ENCODE assay signal across 23 cellular contexts in genomic region chr13:26280822-26281221, GRCh38. TPM values are rescaled to one million over a fixed set of nuclear protein-coding genes. Genes with fewer than 3 reads are reported as not detected.
DNase-seq lines count a peak whose midpoint lies in the region; ATAC-seq, FAIRE-seq and TF ChIP-seq lines count a peak whose summit lies in the region.
"Had no signal": no experiment of that assay in that cellular context is flagged by ENCODE, and none has a peak within 500 bp of the region (broad histone marks: within the 10 kb centered on the region; RNA-seq: fewer than 3 reads in every experiment).

No MANE protein-coding gene starts in this region.

- peak overlapping the region; percentile 29; the same call in 1 of the 2 replicates for H3K4ac ChIP-seq in IMR-90 (ENCODE audit: low read depth, low read length)

- H2AK5ac ChIP-seq in IMR-90 (ENCODE audit: low read depth, low read length), result no peak overlapping the region

- H3K9ac ChIP-seq in IMR-90 (ENCODE audit: low read depth, low read length) (no peak overlapping the region), keratinocyte (ENCODE audit: control insufficient read depth, extremely low read depth, insufficient read depth, low read length) (no peak overlapping the region)
- H3K9ac ChIP-seq: parathyroid adenoma had no signal

- TF ChIP-seq RAD21 in IMR-90 (IDR thresholded peaks at IDR 0.05; ENCODE audit: low read length), result no peak

- H3K36me3 ChIP-seq in IMR-90 (ENCODE audit: control insufficient read depth, insufficient read depth, low read length) (peaks cover 4% of the 10 kb centered on the region), keratinocyte (ENCODE audit: control insufficient read depth in 2 of 2, extremely low read depth in 1 of 2, insufficient read depth in 2 of 2, low read length in 2 of 2) (no peaks in the 10 kb centered on the region), suprapubic skin (peaks cover 6% of the 10 kb centered on the region)

- H2BK20ac ChIP-seq in IMR-90 (ENCODE audit: low read depth, low read length), result no peak overlapping the region

- dilution Hi-C loops in IMR-90 (cut with HindIII; ENCODE audit: low sequenced_read_pairs, unreplicated experiment) (no loop called here), keratinocyte (cut with MboI; ENCODE audit: extremely low pct_ligation_motif_present, low sequenced_read_pairs) (no loop called here)

- CTCF ChIA-PET in IMR-90 (lab: Yijun Ruan, JAX), result interaction anchor here (1.0 kb wide), 1 partner anchor 19 kb away, joined by 3 read pairs; no protein-coding TSS in a partner anchor

- no peak overlapping the region for H3K27ac ChIP-seq in IMR-90 (ENCODE audit: insufficient read depth, low read length)
- no peak overlapping the region for H3K27ac ChIP-seq in keratinocyte (ENCODE audit: control insufficient read depth, insufficient read depth, low read length)
- no peak overlapping the region for H3K27ac ChIP-seq in suprapubic skin
- H3K27ac ChIP-seq: coronary artery, heart right ventricle, parathyroid adenoma, sigmoid colon, SK-N-MC had no signal

- POLR2A ChIA-PET in IMR-90 (lab: Charles Lee; ENCODE audit: unreplicated experiment), result no interaction called here

- H3K27me3 ChIP-seq in IMR-90 (ENCODE audit: control insufficient read depth, insufficient read depth, low read length) (no peaks in the 10 kb centered on the region), keratinocyte (ENCODE audit: control insufficient read depth, extremely low read depth, insufficient read depth, low read length) (no peaks in the 10 kb centered on the region), suprapubic skin (no peaks in the 10 kb centered on the region)
- H3K27me3 ChIP-seq: heart right ventricle, sigmoid colon had no signal

- no peak overlapping the region for H4K91ac ChIP-seq in IMR-90 (ENCODE audit: insufficient read depth, low read depth, low read length)

- peaks cover 7% of the 10 kb centered on the region for H3K9me1 ChIP-seq in IMR-90 (ENCODE audit: insufficient read depth, low read length)
- H3K9me1 ChIP-seq in keratinocyte (ENCODE audit: control insufficient read depth, extremely low read depth, insufficient read depth, low read length), result no peaks in the 10 kb centered on the region

- peak overlapping the region; percentile 80 for H2AK9ac ChIP-seq in IMR-90 (replicated peaks; ENCODE audit: low read depth, low read length, poor library complexity)

- WGBS in IMR-90 (ENCODE audit: extremely low coverage in 2 of 2, insufficient read length in 1 of 2), 2 experiments, result 100% methylated on average over 1 of the region's 1 CpG; no CpG with 5 or more reads in 1 of the 2 experiments
- WGBS in suprapubic skin, result 77% methylated on average over 1 of the region's 1 CpG

- H4K5ac ChIP-seq in IMR-90 (ENCODE audit: low read depth, low read length), result no peak overlapping the region

- no peak overlapping the region for H2AFZ ChIP-seq in IMR-90 (replicated peaks; ENCODE audit: low read length, poor library complexity)
- no peak overlapping the region for H2AFZ ChIP-seq in keratinocyte (ENCODE audit: control insufficient read depth, low read length)
- H2AFZ ChIP-seq: parathyroid adenoma had no signal

- H3K18ac ChIP-seq in IMR-90 (ENCODE audit: low read depth, low read length), result no peak overlapping the region

- peaks cover 23% of the 10 kb centered on the region for H3K79me2 ChIP-seq in keratinocyte (ENCODE audit: control insufficient read depth, insufficient read depth, low read length)

- in situ Hi-C loops in IMR-90 (cut with MboI; ENCODE audit: low sequenced_read_pairs), result no loop called here

- H3K9me3 ChIP-seq in IMR-90 (ENCODE audit: control insufficient read depth, insufficient read depth, low read length) (no peaks in the 10 kb centered on the region), keratinocyte (ENCODE audit: control insufficient read depth, low read depth, low read length) (no peaks in the 10 kb centered on the region), suprapubic skin (no peaks in the 10 kb centered on the region)
- H3K9me3 ChIP-seq: heart right ventricle, sigmoid colon had no signal

- no peak for ATAC-seq in IMR-90 (ENCODE audit: low read depth)
- ATAC-seq in GM19463 (IDR thresholded peaks at IDR 0.05; ENCODE audit: unreplicated experiment), result no peak
- ATAC-seq: heart right ventricle, left ventricle myocardium superior had no signal

- BruUV-seq in IMR-90 (replicated peaks; lab: Mats Ljungman, UMichigan), result no TSS peak

- H2BK15ac ChIP-seq in IMR-90 (ENCODE audit: low read depth, low read length), result no peak overlapping the region

- TF ChIP-seq EP300 in suprapubic skin (IDR thresholded peaks at IDR 0.05), result no peak

- H3K56ac ChIP-seq in IMR-90 (ENCODE audit: extremely low read depth, insufficient read depth, low read length), result no peak overlapping the region

- H4K8ac ChIP-seq in IMR-90 (ENCODE audit: low read depth in 2 of 2, low read length in 2 of 2), result no peak overlapping the region

- TF ChIP-seq CTCF in IMR-90 (conservative IDR thresholded peaks at IDR 0.05; ENCODE audit: low read depth, low read length) (no peak), cardiac fibroblast (IDR thresholded peaks at IDR 0.05; ENCODE audit: low read depth, low read length) (no peak), keratinocyte (optimal IDR thresholded peaks at IDR 0.05 in 1 of 3, IDR thresholded peaks at IDR 0.05 in 1 of 3, conservative IDR thresholded peaks at IDR 0.05 in 1 of 3; ENCODE audit: extremely low read depth in 1 of 3, insufficient read depth in 2 of 3, low read length in 3 of 3) (no peak), suprapubic skin (IDR thresholded peaks at IDR 0.05) (no peak)

- H2BK120ac ChIP-seq in IMR-90 (ENCODE audit: low read depth, low read length), result no peak overlapping the region

- FAIRE-seq in keratinocyte (lab: Jason Lieb, UNC), result peak; percentile 20
- FAIRE-seq: urothelium cell line had no signal

- no peak overlapping the region for H3K23ac ChIP-seq in IMR-90 (ENCODE audit: low read depth, low read length)

- peaks cover 10 to 31% of the 10 kb centered on the region in 2 experiments for H3K79me1 ChIP-seq in IMR-90 (ENCODE audit: low read depth in 1 of 2, low read length in 2 of 2)

- H3K4me2 ChIP-seq in IMR-90 (ENCODE audit: low read depth, low read length), result no peak overlapping the region
- peak overlapping the region; percentile 57 for H3K4me2 ChIP-seq in keratinocyte (ENCODE audit: control insufficient read depth, extremely low read depth, insufficient read depth, low read depth, low read length)

- no peak overlapping the region for H3K4me3 ChIP-seq in IMR-90 (ENCODE audit: insufficient read depth, low read depth, low read length)
- no peak overlapping the region for H3K4me3 ChIP-seq in cardiac fibroblast (replicated peaks in 1 of 2; ENCODE audit: low read depth in 2 of 2, low read length in 2 of 2)
- H3K4me3 ChIP-seq in keratinocyte (ENCODE audit: control insufficient read depth in 2 of 3, extremely low read depth in 1 of 3, insufficient read depth in 2 of 3, low read depth in 1 of 3, low read length in 3 of 3), result no peak overlapping the region
- H3K4me3 ChIP-seq in suprapubic skin, result no peak overlapping the region
- H3K4me3 ChIP-seq: coronary artery, heart right ventricle, sigmoid colon, SK-N-MC had no signal

- H4K20me1 ChIP-seq in IMR-90 (ENCODE audit: insufficient read depth, low read length), result peaks cover 10% of the 10 kb centered on the region
- H4K20me1 ChIP-seq in keratinocyte (ENCODE audit: control insufficient read depth, extremely low read depth, insufficient read depth, low read length), result no peaks in the 10 kb centered on the region

- H3K14ac ChIP-seq in IMR-90 (replicated peaks; ENCODE audit: low read depth, low read length), result 0 out of 2 replicates have a peak overlapping the region, but pooled peaks have one; percentile 56

- intact Hi-C loops in IMR-90 (cut with micrococcal nuclease), result no loop called here

- DNase-seq in EH (ENCODE audit: low read depth) (peak; percentile 4), IMR-90 (no peak), cardiac fibroblast (ENCODE audit: low read depth in 2 of 2) (peak; percentile 16 to 39), keratinocyte (ENCODE audit: low read depth, low spot score) (no peak), DMS53 treated with DMSO at 0.1 percent for 48 hours (lab: John Stamatoyannopoulos, UW; ENCODE audit: unreplicated experiment) (no peak), H4 (ENCODE audit: low spot score) (no peak), suprapubic skin (ENCODE audit: low spot score in 2 of 2) (no peak)
- DNase-seq: activated B cell treated with CpG ODN at 0.5 μM for 24 hours; activated CD4-positive, alpha-beta memory T cell treated with anti-CD3 and anti-CD28 coated beads, Interleukin-2, amount 10 ng/mL, durations not matched to agents 7 days and 5 days; activated effector memory CD4-positive, alpha-beta T cell treated with Interleukin-2 at 50 U/mL for 16 hours; heart right ventricle; left ventricle myocardium superior; NCI-H146; NCI-H2171; NCI-H524 treated with DMSO at 0.1 percent for 48 hours; RPMI8226; sigmoid colon; substantia nigra had no signal

- H3K4me1 ChIP-seq in IMR-90 (ENCODE audit: control insufficient read depth, insufficient read depth, low read length) (no peaks in the 10 kb centered on the region), keratinocyte (ENCODE audit: control insufficient read depth, extremely low read depth, insufficient read depth, low read length) (peaks cover 13% of the 10 kb centered on the region), suprapubic skin (peaks cover 5% of the 10 kb centered on the region)
- H3K4me1 ChIP-seq: parathyroid adenoma had no signal

- H2BK5ac ChIP-seq in IMR-90 (ENCODE audit: low read depth, low read length, poor library complexity, severe bottlenecking), result no peak overlapping the region

- TF ChIP-seq POLR2A in IMR-90 (IDR thresholded peaks at IDR 0.05; ENCODE audit: low read depth, low read length) (no peak), suprapubic skin (IDR thresholded peaks at IDR 0.05) (no peak)

RNA-seq across cellular contexts. Expression of gene CDK8, which starts 26.9 kb away (rescaled TPM):
- 19.0 and 21.9 TPM in 2 replicates for total RNA-seq in IMR-90 (2012; rRNA removed)
- 13.5 and 15.4 TPM in 2 replicates for polyA plus RNA-seq in IMR-90 (2012; rRNA removed)
- polyA plus RNA-seq in IMR-90 (2012; cell fraction: cytosol; rRNA removed), result 4.7 TPM in 2 replicates
- polyA plus RNA-seq in IMR-90 (2012; cell fraction: nucleus; rRNA removed; ENCODE audit: low replicate concordance), result 11.9 and 24.7 TPM in 2 replicates
- polyA plus RNA-seq in keratinocyte, result 22.2 to 27.5 TPM (median 23.4 TPM) in 3 replicates
- polyA plus RNA-seq in keratinocyte (2011; ENCODE audit: low read depth), result 35.8 TPM
- 18.6 and 29.2 TPM in 2 replicates for polyA plus RNA-seq in keratinocyte (2011; cell fraction: cytosol; rRNA removed)
- polyA plus RNA-seq in keratinocyte (2011; cell fraction: nucleus; rRNA removed), result 24.9 and 27.3 TPM in 2 replicates
- 12.7 and 15.8 TPM in 2 replicates for polyA plus RNA-seq in keratinocyte (2012; ENCODE audit: low replicate concordance)
- polyA minus RNA-seq in keratinocyte, result 20.0 to 35.8 TPM (median 35.1 TPM) in 3 replicates
- polyA minus RNA-seq in keratinocyte (2011; cell fraction: cytosol; rRNA and poly(A)+ RNA removed), result 11.1 TPM
- 9.7 and 19.5 TPM in 2 replicates for polyA minus RNA-seq in keratinocyte (2011; cell fraction: nucleus; rRNA and poly(A)+ RNA removed)
- 11.0 and 14.7 TPM in 2 replicates for total RNA-seq in H4 (2014; rRNA removed; shearing (Covaris generic))
- 10 to 100 TPM in 3 of 4 donors, 1 to 10 TPM in 1; 9.8 to 13.3 (median 12.5) TPM for total RNA-seq in suprapubic skin

RNA-seq across cellular contexts. Expression of gene RNF6, which starts 58.7 kb away (rescaled TPM):
- 33.3 and 51.1 TPM in 2 replicates for total RNA-seq in IMR-90 (2012; rRNA removed)
- 19.7 and 22.9 TPM in 2 replicates for polyA plus RNA-seq in IMR-90 (2012; rRNA removed)
- 3.1 and 4.7 TPM in 2 replicates for polyA plus RNA-seq in IMR-90 (2012; cell fraction: cytosol; rRNA removed)
- polyA plus RNA-seq in IMR-90 (2012; cell fraction: nucleus; rRNA removed; ENCODE audit: low replicate concordance), result 0.95 and 9.2 TPM in 2 replicates
- polyA plus RNA-seq in keratinocyte, result 39.9 to 48.7 TPM (median 42.4 TPM) in 3 replicates
- 99.0 TPM for polyA plus RNA-seq in keratinocyte (2011; ENCODE audit: low read depth)
- polyA plus RNA-seq in keratinocyte (2011; cell fraction: cytosol; rRNA removed), result 30.7 and 55.6 TPM in 2 replicates
- polyA plus RNA-seq in keratinocyte (2011; cell fraction: nucleus; rRNA removed), result 33.5 and 46.8 TPM in 2 replicates
- polyA plus RNA-seq in keratinocyte (2012; ENCODE audit: low replicate concordance), result 43.3 and 53.3 TPM in 2 replicates
- 21.4 to 54.7 TPM (median 42.8 TPM) in 3 replicates for polyA minus RNA-seq in keratinocyte
- polyA minus RNA-seq in keratinocyte (2011; cell fraction: cytosol; rRNA and poly(A)+ RNA removed), result 39.9 TPM
- polyA minus RNA-seq in keratinocyte (2011; cell fraction: nucleus; rRNA and poly(A)+ RNA removed), result 22.8 and 47.7 TPM in 2 replicates
- total RNA-seq in H4 (2014; rRNA removed; shearing (Covaris generic)), result 15.8 and 25.6 TPM in 2 replicates
- total RNA-seq in suprapubic skin, result 10 to 100 TPM; 18.2 to 30.6 (median 25.0) TPM

Comparison
In these comparisons a context has a peak if more than half of its experiments do, and no peak if none do; other contexts are left out.
1. DNase-seq: peak in EH (single experiment) and cardiac fibroblast (2 of 2); none in IMR-90 (single experiment), keratinocyte (single experiment), DMS53 treated with DMSO at 0.1 percent for 48 hours (single experiment), H4 (single experiment) and suprapubic skin (0 of 2).